Comparison of ENCODE assay signal across 27 cellular contexts in genomic region chr2:120763931-120764330, GRCh38. TPM values are rescaled to one million over a fixed set of nuclear protein-coding genes. Genes with fewer than 3 reads are reported as not detected.
DNase-seq lines count a peak whose midpoint lies in the region; ATAC-seq, FAIRE-seq and TF ChIP-seq lines count a peak whose summit lies in the region.
"Had no signal": no experiment of that assay in that cellular context is flagged by ENCODE, and none has a peak within 500 bp of the region (broad histone marks: within the 10 kb centered on the region; RNA-seq: fewer than 3 reads in every experiment).

No MANE protein-coding gene starts in this region.

- H3K4ac ChIP-seq in trophoblast cell (ENCODE audit: low read depth, low read length), result no peak overlapping the region

- no peak overlapping the region for H2BK5ac ChIP-seq in trophoblast cell (ENCODE audit: low read depth, low read length, poor library complexity)

- no peak overlapping the region for H2AK5ac ChIP-seq in trophoblast cell (ENCODE audit: low read length)

- H2BK12ac ChIP-seq in trophoblast cell (ENCODE audit: low read length), result no peak overlapping the region

- peak overlapping the region; percentile 37 for H3K18ac ChIP-seq in trophoblast cell (ENCODE audit: low read length)

- H3K4me1 ChIP-seq in A549, result peaks cover 82% of the 10 kb centered on the region
- peaks cover 25% of the 10 kb centered on the region for H3K4me1 ChIP-seq in endodermal cell (ENCODE audit: control insufficient read depth, insufficient read depth, low read length)
- H3K4me1 ChIP-seq in trophoblast cell (ENCODE audit: control insufficient read depth in 1 of 2, insufficient read depth in 2 of 2, low read length in 2 of 2), result peaks cover 34 to 37% of the 10 kb centered on the region in 2 experiments
- peaks cover 0 to 66% (median 10%) of the 10 kb centered on the region in 4 donors for H3K4me1 ChIP-seq in tibial nerve
- H3K4me1 ChIP-seq: breast epithelium had no signal

- peaks cover 51% of the 10 kb centered on the region for H3K4me1 Mint-ChIP-seq in endodermal cell
- H3K4me1 Mint-ChIP-seq: IgD-negative memory B cell had no signal

- H3K9ac ChIP-seq in endodermal cell (ENCODE audit: extremely low read depth, low read length, poor library complexity, severe bottlenecking), result no peak overlapping the region
- H3K9ac ChIP-seq in trophoblast cell (ENCODE audit: low read length), result no peak overlapping the region

- CTCF ChIA-PET in A549 (lab: Yijun Ruan, JAX) (interaction anchor here (0.9 kb wide), 1 partner anchor 68 kb away, joined by 4 read pairs; no protein-coding TSS in a partner anchor), AG04450 (lab: Charles Lee) (no interaction called here)

- H3K27ac ChIP-seq in A549, result peak overlapping the region; percentile 53 to 76; a peak in 5 of 6 replicates
- H3K27ac ChIP-seq in AG04450 (ENCODE audit: low read depth, low read length), result peak overlapping the region; percentile 31
- no peak overlapping the region for H3K27ac ChIP-seq in endodermal cell (ENCODE audit: low read depth, low read length)
- H3K27ac ChIP-seq in trophoblast cell (ENCODE audit: low read depth, low read length), result no peak overlapping the region
- peak overlapping the region in 1 of 4 donors; percentile 5 for H3K27ac ChIP-seq in tibial nerve
- H3K27ac ChIP-seq: gastrocnemius medialis, thoracic aorta had no signal

- no peaks in the 10 kb centered on the region for H3K27me3 Mint-ChIP-seq in endodermal cell (ENCODE audit: insufficient read depth)

- H3K27ac Mint-ChIP-seq in endodermal cell, result no peak overlapping the region
- H3K27ac Mint-ChIP-seq: CD4-positive, alpha-beta T cell; IgD-negative memory B cell had no signal

- no peak overlapping the region for H3K4me3 Mint-ChIP-seq in endodermal cell
- H3K4me3 Mint-ChIP-seq: CD4-positive, alpha-beta T cell; IgD-negative memory B cell had no signal

- no peaks in the 10 kb centered on the region for H3K27me3 ChIP-seq in AG04450 (ENCODE audit: control insufficient read depth, insufficient read depth, low read length)
- H3K27me3 ChIP-seq in endodermal cell (ENCODE audit: control insufficient read depth, insufficient read depth, low read length, poor library complexity, severe bottlenecking), result no peaks in the 10 kb centered on the region
- no peaks in the 10 kb centered on the region for H3K27me3 ChIP-seq in trophoblast cell (ENCODE audit: insufficient read depth, low read length)
- H3K27me3 ChIP-seq in tibial nerve, result no peaks in the 10 kb centered on the region
- H3K27me3 ChIP-seq: breast epithelium, gastrocnemius medialis had no signal

- TF ChIP-seq EP300 in A549 (IDR thresholded peaks at IDR 0.05), result no peak
- TF ChIP-seq EP300 in tibial nerve (IDR thresholded peaks at IDR 0.05), result no peak

- no peaks in the 10 kb centered on the region for H3K9me3 ChIP-seq in A549
- no peaks in the 10 kb centered on the region; the same call in 1 of the 2 replicates for H3K9me3 ChIP-seq in AG04450 (ENCODE audit: control insufficient read depth, insufficient read depth, low read length)
- no peaks in the 10 kb centered on the region for H3K9me3 ChIP-seq in endodermal cell (ENCODE audit: control insufficient read depth, low read length)
- H3K9me3 ChIP-seq in trophoblast cell (ENCODE audit: insufficient read depth, low read depth, low read length), result no peaks in the 10 kb centered on the region
- H3K9me3 ChIP-seq in tibial nerve, result no peaks in the 10 kb centered on the region
- H3K9me3 ChIP-seq: breast epithelium, gastrocnemius medialis, thoracic aorta had no signal

- ATAC-seq in A549 (no peak; a peak in 1 of 6 replicates), HG02678 (IDR thresholded peaks at IDR 0.05; ENCODE audit: unreplicated experiment) (no peak)
- ATAC-seq: gastrocnemius medialis had no signal

- no peak for TF ChIP-seq RAD21 in A549 (conservative IDR thresholded peaks at IDR 0.05 in 1 of 2, IDR thresholded peaks at IDR 0.05 in 1 of 2)

- DNase-seq in A549 (ENCODE audit: low read depth in 1 of 2, low spot score in 1 of 2), result no peak
- no peak for DNase-seq in AG04450 (ENCODE audit: low read depth, low spot score)
- peak; percentile 46 for DNase-seq in endodermal cell
- no peak for DNase-seq in trophoblast cell
- no peak for DNase-seq in NCI-H1436 treated with DMSO at 0.1 percent for 48 hours (lab: John Stamatoyannopoulos, UW)
- no peak for DNase-seq in OCI-M1 (lab: John Stamatoyannopoulos, UW)
- no peak for DNase-seq in tibial nerve (ENCODE audit: low spot score in 2 of 2)
- DNase-seq: activated CD8-positive, alpha-beta memory T cell treated with anti-CD3 and anti-CD28 coated beads, Interleukin-2, amount 50 U/mL, for 48 hours; CD4-positive, alpha-beta T cell; cortex of kidney; NCI-H1092 treated with DMSO at 0.1 percent for 48 hours; NCI-H2081; NCI-H226; NCI-H82; nucleus accumbens; SHP77; stimulated activated CD4-positive, alpha-beta T cell treated with anti-CD3 and anti-CD28 coated beads, Interleukin-4, amount 100 ng/mL, for 4 hours; stimulated activated naive CD4-positive, alpha-beta T cell; T-helper 9 cell had no signal

- no peak overlapping the region for H2BK120ac ChIP-seq in trophoblast cell (ENCODE audit: insufficient read depth, low read length, poor library complexity)

- H3K4me2 ChIP-seq in A549, result peak overlapping the region; percentile 49
- no peak overlapping the region for H3K4me2 ChIP-seq in trophoblast cell (ENCODE audit: low read length)

- H2AFZ ChIP-seq in trophoblast cell (ENCODE audit: insufficient read depth, low read length, poor library complexity), result no peak overlapping the region

- no peak overlapping the region for H3K23ac ChIP-seq in trophoblast cell (ENCODE audit: low read length)

- no peak overlapping the region for H4K8ac ChIP-seq in trophoblast cell (ENCODE audit: low read depth, low read length)

- TF ChIP-seq POLR2A in A549 (IDR thresholded peaks at IDR 0.05; ENCODE audit: low read length), result no peak
- no peak for TF ChIP-seq POLR2A in tibial nerve (IDR thresholded peaks at IDR 0.05)

- WGBS in A549 (ENCODE audit: missing lambda C conversion rate), result 93% methylated on average over 10 of the region's 10 CpGs
- WGBS in endodermal cell (ENCODE audit: insufficient coverage in 1 of 2, insufficient read length in 1 of 2), 2 experiments, result 93 to 97% methylated on average over 9 to 10 of the region's 10 CpGs
- WGBS in trophoblast cell (ENCODE audit: extremely low coverage, insufficient coverage, insufficient read length), result no CpG with 5 or more reads among the region's 10 CpGs
- 79 to 83% methylated on average over 10 of the region's 10 CpGs for WGBS in tibial nerve, 2 donors

- H3K79me1 ChIP-seq in trophoblast cell (ENCODE audit: low read length), result peaks cover 18% of the 10 kb centered on the region

- no peaks in the 10 kb centered on the region for H3K36me3 Mint-ChIP-seq in endodermal cell (ENCODE audit: low read depth)
- H3K36me3 Mint-ChIP-seq: IgD-negative memory B cell had no signal

- no peak for FAIRE-seq in A549 (lab: Jason Lieb, UNC)
- FAIRE-seq: endometrium, GM19239 had no signal

- POLR2A ChIA-PET in A549 (lab: Yijun Ruan, JAX) (no interaction called here), AG04450 (lab: Yijun Ruan, JAX) (interaction anchor here (3.0 kb wide), 1 partner anchor 27 kb away, joined by 47 read pairs; the partner anchor contains the start of gene GLI2)

- H4K91ac ChIP-seq in trophoblast cell (ENCODE audit: low read depth, low read length), result no peak overlapping the region

- H3K14ac ChIP-seq in trophoblast cell (ENCODE audit: low read length), result no peak overlapping the region

- H3K4me3 ChIP-seq in A549, result no peak overlapping the region
- no peak overlapping the region for H3K4me3 ChIP-seq in AG04450 (ENCODE audit: low read depth, low read length)
- H3K4me3 ChIP-seq in endodermal cell (ENCODE audit: low read length), result no peak overlapping the region
- H3K4me3 ChIP-seq in trophoblast cell (ENCODE audit: low read depth, low read length), result no peak overlapping the region
- no peak overlapping the region for H3K4me3 ChIP-seq in tibial nerve
- H3K4me3 ChIP-seq: breast epithelium, gastrocnemius medialis, thoracic aorta had no signal

- H4K12ac ChIP-seq in trophoblast cell (ENCODE audit: low read depth, low read length), result no peak overlapping the region

- no peaks in the 10 kb centered on the region for H3K9me3 Mint-ChIP-seq in endodermal cell
- H3K9me3 Mint-ChIP-seq: CD4-positive, alpha-beta T cell; IgD-negative memory B cell had no signal

- peaks cover 2% of the 10 kb centered on the region for H3K79me2 ChIP-seq in trophoblast cell (ENCODE audit: control insufficient read depth, insufficient read depth, low read length, poor library complexity)

- H3K36me3 ChIP-seq in endodermal cell (ENCODE audit: control insufficient read depth, insufficient read depth, low read length) (no peaks in the 10 kb centered on the region), trophoblast cell (ENCODE audit: control insufficient read depth in 1 of 2, insufficient read depth in 2 of 2, low read length in 2 of 2) (no peaks in the 10 kb centered on the region), tibial nerve (no peaks in the 10 kb centered on the region)
- H3K36me3 ChIP-seq: breast epithelium, gastrocnemius medialis, thoracic aorta had no signal

- TF ChIP-seq CTCF in A549 (IDR thresholded peaks at IDR 0.05) (no peak), AG04450 (IDR thresholded peaks at IDR 0.05; ENCODE audit: low read depth, low read length) (no peak), endodermal cell (conservative IDR thresholded peaks at IDR 0.05) (no peak), tibial nerve (IDR thresholded peaks at IDR 0.05) (no peak)

TF ChIP-seq in A549, 52 proteins besides CTCF, POLR2A, EP300 and RAD21:
- TF ChIP-seq FOXS1 (CRISPR knock-in tag; IDR thresholded peaks at IDR 0.05), result no peak
- no peak for TF ChIP-seq KDM1A (IDR thresholded peaks at IDR 0.05; ENCODE audit: low read depth)
- no peak for TF ChIP-seq GATA3 (IDR thresholded peaks at IDR 0.05; ENCODE audit: borderline replicate concordance)
- no peak for TF ChIP-seq HOXB5 (CRISPR knock-in tag; IDR thresholded peaks at IDR 0.05)
- TF ChIP-seq JUN (IDR thresholded peaks at IDR 0.05), result no peak
- no peak for TF ChIP-seq MAX (IDR thresholded peaks at IDR 0.05)
- TF ChIP-seq ZFP36 (IDR thresholded peaks at IDR 0.05; ENCODE audit: borderline replicate concordance, partially characterized antibody), result no peak

RNA-seq across cellular contexts. Expression of gene GLI2, which starts 28.3 kb away (rescaled TPM):
- polyA plus RNA-seq in A549 (2011; rRNA removed) (5.6 and 7.5 TPM in 2 replicates), A549 (2017; fragmentation: RNase III; extraction: RNeasy Plus Mini Kit Qiagen cat#74134 plus additional on column Dnase treatment) (10.3 to 12.5 TPM (median 10.4 TPM) in 3 replicates), AG04450 (2011; rRNA removed) (5.2 and 8.4 TPM in 2 replicates)
- 15.5 and 20.2 TPM in 2 replicates for polyA plus RNA-seq in A549 (2012; cell fraction: cytosol; rRNA removed)
- 41.4 and 61.7 TPM in 2 replicates for polyA plus RNA-seq in A549 (2012; cell fraction: nucleus; rRNA removed)
- polyA minus RNA-seq in A549 (2011; rRNA and poly(A)+ RNA removed), result 5.7 and 9.4 TPM in 2 replicates
- 7.8 and 11.5 TPM in 2 replicates for polyA minus RNA-seq in AG04450 (2011; rRNA and poly(A)+ RNA removed)
- total RNA-seq in endodermal cell (10 to 100 TPM; 17.0 to 24.2 TPM), tibial nerve (10 to 100 TPM in 1 of 4 donors, 1 to 10 TPM in 3; 7.5 to 14.9 (median 8.7) TPM)
- 29.8 TPM for polyA plus RNA-seq in endodermal cell (2013, experiment 1 of 2)
- 28.3 TPM for polyA plus RNA-seq in endodermal cell (2013, experiment 2 of 2)
- 2.7 and 3.4 TPM in 2 replicates for polyA plus RNA-seq in trophoblast cell (2013)
- total RNA-seq: CD4-positive, alpha-beta T cell; lung microvascular endothelial cell had no signal
- polyA plus RNA-seq: IgD-negative memory B cell had no signal

Comparison
In these comparisons a context has a peak if more than half of its experiments do, and no peak if none do; other contexts are left out.
1. H3K27ac ChIP-seq: peak in A549 (2 of 2) and AG04450 (single experiment); none in endodermal cell (single experiment) and trophoblast cell (single experiment).